Comparison of ENCODE assay signal across 10 cellular contexts in the genomic region with DNA sequence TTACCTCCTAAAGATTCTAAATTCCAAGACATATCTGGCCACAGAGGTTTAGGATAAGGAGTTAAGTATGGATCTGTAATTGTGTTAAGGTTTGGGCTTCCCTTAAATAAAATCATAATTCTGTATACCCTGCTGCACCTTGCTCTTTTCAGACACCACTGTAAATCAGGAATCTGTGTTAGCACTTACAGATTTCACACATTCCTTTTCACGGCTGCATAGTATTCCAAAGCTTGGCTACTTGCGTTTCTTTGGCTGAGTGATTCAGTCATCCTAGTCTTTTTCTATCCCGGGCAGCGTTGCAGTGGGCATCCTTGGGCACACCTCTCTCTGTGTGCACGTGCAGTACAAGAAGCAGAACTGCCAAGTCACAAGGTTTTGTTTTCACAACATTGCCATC.
"Had no signal": no experiment of that assay in that cellular context is flagged by ENCODE, and none has a peak within 500 bp of the region (broad histone marks: within the 10 kb centered on the region; RNA-seq: fewer than 3 reads in every experiment).

No MANE protein-coding gene starts in this region.

- H3K27ac ChIP-seq: GM23248, HL-60, KMS-11 had no signal

- H3K27ac Mint-ChIP-seq: H9, HFFc6 had no signal

- H3K9me3 Mint-ChIP-seq: H9, HFFc6 had no signal

- H3K4me3 Mint-ChIP-seq: H9, HFFc6 had no signal

- DNase-seq: GM23248, GOT3, H9, HCEC 1CT, HFFc6, IMR-90, Karpas-422, KBM-7 had no signal

- H3K4me3 ChIP-seq: GM23248 had no signal

- H3K4me1 Mint-ChIP-seq: H9 had no signal
